16 cellular contexts compared by ENCODE assay signal in the genomic region with DNA sequence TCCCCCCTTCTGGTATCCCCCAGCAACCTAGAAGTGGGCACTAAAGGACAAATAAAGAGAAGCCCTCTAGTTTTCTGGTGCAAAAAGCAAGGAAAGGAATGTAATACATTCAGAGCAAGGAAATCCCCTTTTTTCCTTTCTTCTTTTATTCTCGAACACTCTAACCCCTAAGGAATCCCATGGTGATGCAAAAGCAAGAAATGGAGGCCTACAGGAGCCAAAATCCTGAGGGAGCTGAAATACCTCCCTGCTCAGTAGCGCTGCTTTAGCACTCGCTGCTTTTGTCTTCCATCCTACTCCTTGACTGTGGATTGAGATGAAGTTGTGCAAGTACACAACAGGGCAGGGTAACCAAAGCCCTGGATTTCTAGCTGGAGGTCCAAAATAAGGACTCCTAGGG.
DNase-seq lines count a peak whose midpoint lies in the region; ATAC-seq and TF ChIP-seq lines count a peak whose summit lies in the region.
"Had no signal": no experiment of that assay in that cellular context is flagged by ENCODE, and none has a peak within 500 bp of the region (broad histone marks: within the 10 kb centered on the region; RNA-seq: fewer than 3 reads in every experiment).

No MANE protein-coding gene starts in this region.

- H3K4me3 Mint-ChIP-seq in GM23338, result no peak overlapping the region
- H3K4me3 Mint-ChIP-seq in WTC11, result no peak overlapping the region
- no peak overlapping the region for H3K4me3 Mint-ChIP-seq in progenitor cell of endocrine pancreas (ENCODE audit: low read depth)
- H3K4me3 Mint-ChIP-seq: CD14-positive monocyte; CD4-positive, alpha-beta memory T cell had no signal

- H3K27me3 ChIP-seq in GM23338 (ENCODE audit: insufficient read depth), result no peaks in the 10 kb centered on the region
- H3K27me3 ChIP-seq: BLaER1 had no signal

- H3K4me2 ChIP-seq in GM23338, result no peak overlapping the region
- H3K4me2 ChIP-seq: BLaER1 had no signal

- no peaks in the 10 kb centered on the region for H3K36me3 ChIP-seq in GM23338 (ENCODE audit: insufficient read depth)
- H3K36me3 ChIP-seq: BLaER1 had no signal

- H3K9me2 ChIP-seq in GM23338 (ENCODE audit: insufficient read depth), result no peaks in the 10 kb centered on the region; the same call in 1 of the 2 replicates

- no peaks in the 10 kb centered on the region for H3K27me3 Mint-ChIP-seq in GM23338 (ENCODE audit: insufficient read depth, low read depth, poor library complexity)
- H3K27me3 Mint-ChIP-seq in WTC11 (ENCODE audit: low read depth), result no peaks in the 10 kb centered on the region
- no peaks in the 10 kb centered on the region for H3K27me3 Mint-ChIP-seq in progenitor cell of endocrine pancreas

- TF ChIP-seq CTCF in GM23338 (conservative IDR thresholded peaks at IDR 0.05; ENCODE audit: low read depth in 2 of 2), result no peak
- TF ChIP-seq CTCF in WTC11 (IDR thresholded peaks at IDR 0.05), result no peak
- TF ChIP-seq CTCF in fibroblast of the aortic adventitia (IDR thresholded peaks at IDR 0.05; ENCODE audit: insufficient read depth, low read length), result no peak
- TF ChIP-seq CTCF in progenitor cell of endocrine pancreas (IDR thresholded peaks at IDR 0.05; ENCODE audit: unreplicated experiment), result no peak
- TF ChIP-seq CTCF in coronary artery (IDR thresholded peaks at IDR 0.05), result no peak

- H2AFZ ChIP-seq in GM23338, result no peak overlapping the region

- POLR2A ChIA-PET in WTC11 (lab: Charles Lee), result no interaction called here
- POLR2A ChIA-PET in HEK293T (lab: Yijun Ruan, JAX), result interaction anchor here (0.7 kb wide), 1 partner anchor 23 kb away, joined by 3 read pairs; no protein-coding TSS in a partner anchor

- peaks cover 6% of the 10 kb centered on the region; the same call in 1 of the 3 replicates for H3K9me3 Mint-ChIP-seq in GM23338
- peaks cover 3% of the 10 kb centered on the region; the same call in 1 of the 2 replicates for H3K9me3 Mint-ChIP-seq in WTC11
- H3K9me3 Mint-ChIP-seq in progenitor cell of endocrine pancreas (ENCODE audit: low read depth), result peaks cover 17% of the 10 kb centered on the region

- no peak overlapping the region for H3K4me3 ChIP-seq in GM23338
- no peak overlapping the region for H3K4me3 ChIP-seq in fibroblast of the aortic adventitia (ENCODE audit: low read depth, low read length)
- H3K4me3 ChIP-seq in coronary artery, result no peak overlapping the region
- H3K4me3 ChIP-seq: BLaER1, K562 had no signal

- peak; percentile 92 for ATAC-seq in GM23338
- ATAC-seq in WTC11, result peak; percentile 74
- ATAC-seq: K562 had no signal

- no peaks in the 10 kb centered on the region; the same call in 1 of the 2 replicates for H3K4me1 ChIP-seq in GM23338 (ENCODE audit: insufficient read depth)
- H3K4me1 ChIP-seq: BLaER1 had no signal

- H3K79me2 ChIP-seq in GM23338 (replicated peaks; ENCODE audit: insufficient read depth), result no peaks in the 10 kb centered on the region

- H3K36me3 Mint-ChIP-seq in GM23338 (ENCODE audit: low read depth) (peaks cover 3% of the 10 kb centered on the region; the same call in 2 of the 3 replicates), WTC11 (no peaks in the 10 kb centered on the region), progenitor cell of endocrine pancreas (ENCODE audit: insufficient read depth) (peaks cover 1% of the 10 kb centered on the region)
- H3K36me3 Mint-ChIP-seq: CD14-positive monocyte; CD4-positive, alpha-beta memory T cell had no signal

- H3K4me1 Mint-ChIP-seq in GM23338, result peaks cover 32% of the 10 kb centered on the region
- peaks cover 32% of the 10 kb centered on the region for H3K4me1 Mint-ChIP-seq in WTC11
- H3K4me1 Mint-ChIP-seq in progenitor cell of endocrine pancreas (ENCODE audit: low read depth), result no peaks in the 10 kb centered on the region
- H3K4me1 Mint-ChIP-seq: CD14-positive monocyte; CD4-positive, alpha-beta memory T cell had no signal

- H3K27ac Mint-ChIP-seq in GM23338 (peak overlapping the region; percentile 82), WTC11 (peak overlapping the region; percentile 22; the same call in 1 of the 2 replicates), progenitor cell of endocrine pancreas (peak overlapping the region; percentile 49)
- H3K27ac Mint-ChIP-seq: CD14-positive monocyte; CD4-positive, alpha-beta memory T cell had no signal

- H4K20me1 ChIP-seq in GM23338 (replicated peaks; ENCODE audit: insufficient read depth), result no peaks in the 10 kb centered on the region
- H4K20me1 ChIP-seq: BLaER1 had no signal

- DNase-seq in GM23338 (ENCODE audit: low spot score) (peak; percentile 69), WTC11 (ENCODE audit: low spot score) (no peak), fibroblast of the aortic adventitia (ENCODE audit: low read depth) (peak; percentile 45), progenitor cell of endocrine pancreas (ENCODE audit: low spot score, unreplicated experiment) (no peak), HEK293T (ENCODE audit: extremely low spot score) (no peak), mucosa of gallbladder (ENCODE audit: low spot score) (no peak), coronary artery (ENCODE audit: low spot score) (no peak)
- DNase-seq: CD4-positive, alpha-beta memory T cell; DMS153; DMS79 treated with DMSO at 0.1 percent for 48 hours; GF-D8; IMR-90 had no signal

- CTCF ChIA-PET in WTC11 (lab: Charles Lee), result no interaction called here
- CTCF ChIA-PET in HEK293T (lab: Yijun Ruan, JAX), result no interaction called here

- H3F3A ChIP-seq in GM23338 (replicated peaks; ENCODE audit: low read depth), result no peaks in the 10 kb centered on the region

- peak overlapping the region; percentile 83 for H3K27ac ChIP-seq in GM23338 (ENCODE audit: low read depth)
- no peak overlapping the region for H3K27ac ChIP-seq in coronary artery
- H3K27ac ChIP-seq: 22Rv1, BLaER1 had no signal

TF ChIP-seq in GM23338, 12 proteins besides CTCF, POLR2A, EP300 and RAD21 (continues in another document):
- no peak for TF ChIP-seq CREB1 (CRISPR knock-in tag; IDR thresholded peaks at IDR 0.05; ENCODE audit: low read depth)

TF ChIP-seq in WTC11, 78 proteins besides CTCF, POLR2A, EP300 and RAD21 (continues in another document):
- TF ChIP-seq ZNF232 (CRISPR knock-in tag; IDR thresholded peaks at IDR 0.05) (no peak), SOX15 (CRISPR knock-in tag; IDR thresholded peaks at IDR 0.05) (no peak), TEAD1 (CRISPR knock-in tag; IDR thresholded peaks at IDR 0.05) (no peak), NFYB (CRISPR knock-in tag; conservative IDR thresholded peaks at IDR 0.05; ENCODE audit: low read depth) (no peak), ATF2 (CRISPR knock-in tag; IDR thresholded peaks at IDR 0.05; ENCODE audit: borderline replicate concordance, low read depth) (no peak), ZBTB21 (CRISPR knock-in tag; IDR thresholded peaks at IDR 0.05; ENCODE audit: borderline replicate concordance) (no peak), JAZF1 (CRISPR knock-in tag; IDR thresholded peaks at IDR 0.05) (no peak)
- TF ChIP-seq, protein P1, sequence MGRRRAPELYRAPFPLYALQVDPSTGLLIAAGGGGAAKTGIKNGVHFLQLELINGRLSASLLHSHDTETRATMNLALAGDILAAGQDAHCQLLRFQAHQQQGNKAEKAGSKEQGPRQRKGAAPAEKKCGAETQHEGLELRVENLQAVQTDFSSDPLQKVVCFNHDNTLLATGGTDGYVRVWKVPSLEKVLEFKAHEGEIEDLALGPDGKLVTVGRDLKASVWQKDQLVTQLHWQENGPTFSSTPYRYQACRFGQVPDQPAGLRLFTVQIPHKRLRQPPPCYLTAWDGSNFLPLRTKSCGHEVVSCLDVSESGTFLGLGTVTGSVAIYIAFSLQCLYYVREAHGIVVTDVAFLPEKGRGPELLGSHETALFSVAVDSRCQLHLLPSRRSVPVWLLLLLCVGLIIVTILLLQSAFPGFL (CRISPR knock-in tag; IDR thresholded peaks at IDR 0.05; ENCODE audit: borderline replicate concordance), result no peak

TF ChIP-seq in HEK293T, 16 proteins besides CTCF, POLR2A, EP300 and RAD21:
- no peak for TF ChIP-seq ZNF384 (IDR thresholded peaks at IDR 0.05)
- no peak for TF ChIP-seq ELF4 (IDR thresholded peaks at IDR 0.05)

Comparison
In these comparisons a context has a peak if more than half of its experiments do, and no peak if none do; other contexts are left out.
1. DNase-seq: peak in GM23338 (single experiment) and fibroblast of the aortic adventitia (single experiment); none in WTC11 (single experiment), progenitor cell of endocrine pancreas (single experiment), HEK293T (single experiment), mucosa of gallbladder (single experiment) and coronary artery (single experiment).
2. H3K27ac Mint-ChIP-seq: peak in every context shown above with its lines; median percentile 82 in GM23338; 49 in progenitor cell of endocrine pancreas; 22 in WTC11.